ENCODE assay signal across 12 cellular contexts in the genomic region with DNA sequence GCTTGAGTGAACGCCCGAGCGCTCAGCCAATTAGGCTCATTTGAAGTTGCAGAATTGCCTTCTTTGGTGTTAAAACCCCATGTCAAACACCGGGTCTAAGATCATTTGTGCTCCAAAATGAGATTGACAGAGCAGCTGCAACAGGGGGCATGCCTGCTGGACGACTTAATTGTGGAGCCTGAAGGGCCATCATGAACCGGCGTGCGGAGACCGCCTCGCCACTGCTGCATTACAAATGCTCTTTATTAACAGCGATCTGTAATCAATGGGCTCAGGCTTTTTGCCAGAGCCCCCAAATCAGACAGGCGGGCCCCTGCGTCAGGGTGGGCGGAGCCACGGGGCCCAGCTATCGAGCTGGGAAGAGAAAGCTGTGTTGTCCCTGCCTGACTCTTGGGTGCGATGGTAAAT.
A peak's percentile ranks its signal among the peaks of the same experiment; 100 is the strongest.
DNase-seq lines count a peak whose midpoint lies in the region; ATAC-seq, FAIRE-seq and TF ChIP-seq lines count a peak whose summit lies in the region.
"Had no signal": no experiment of that assay in that cellular context is flagged by ENCODE, and none has a peak within 500 bp of the region (broad histone marks: within the 10 kb centered on the region; RNA-seq: fewer than 3 reads in every experiment).

No MANE protein-coding gene starts in this region.

- WGBS in heart right ventricle, 2 donors: 5% methylated on average over 17 of the region's 17 CpGs
- 7% methylated on average over 16 to 17 of the region's 17 CpGs for WGBS in lower leg skin, 2 donors

- DNase-seq in left ventricle myocardium superior (peak; percentile 14), heart right ventricle (no peak), bronchial epithelial cell (ENCODE audit: low read depth) (no peak), medulla oblongata (ENCODE audit: extremely low spot score) (peak; percentile 3), left lobe of liver (ENCODE audit: low spot score) (no peak), lower leg skin (ENCODE audit: low spot score in 2 of 2) (no peak), GM20000 (ENCODE audit: low spot score) (no peak), osteocyte (ENCODE audit: extremely low spot score, unreplicated experiment) (no peak)
- DNase-seq: NCI-H2171, occipital lobe had no signal

- no peak for TF ChIP-seq CTCF in heart right ventricle (IDR thresholded peaks at IDR 0.05)
- TF ChIP-seq CTCF in bronchial epithelial cell (IDR thresholded peaks at IDR 0.05; ENCODE audit: insufficient read depth, low read length, severe bottlenecking): no peak
- no peak for TF ChIP-seq CTCF in lower leg skin (IDR thresholded peaks at IDR 0.05)
- no peak for TF ChIP-seq CTCF in GM20000 (IDR thresholded peaks at IDR 0.05; ENCODE audit: extremely low read depth, missing control alignments)
- TF ChIP-seq CTCF in osteocyte (IDR thresholded peaks at IDR 0.05): no peak

- ATAC-seq in left ventricle myocardium superior (no peak), heart right ventricle (no peak), left lobe of liver (no peak)
- ATAC-seq: activated T-helper 17 cell treated with anti-CD3 and anti-CD28 coated beads, Interleukin-2, amount 50 U/mL, for 72 hours had no signal

- no peaks in the 10 kb centered on the region for H3K27me3 Mint-ChIP-seq in osteocyte (ENCODE audit: unreplicated experiment)

- peaks cover 4% of the 10 kb centered on the region for H3K9me3 Mint-ChIP-seq in osteocyte (ENCODE audit: unreplicated experiment)
- H3K9me3 Mint-ChIP-seq: activated T-helper 17 cell treated with anti-CD3 and anti-CD28 coated beads, Interleukin-2, amount 50 U/mL, for 72 hours had no signal

- TF ChIP-seq POLR2A in lower leg skin (IDR thresholded peaks at IDR 0.05): no peak

- H3K27me3 ChIP-seq in heart right ventricle: peaks cover 0 to 29% (median 8%) of the 10 kb centered on the region in 7 donors
- no peaks in the 10 kb centered on the region for H3K27me3 ChIP-seq in bronchial epithelial cell (ENCODE audit: control insufficient read depth, insufficient read depth, low read length)

- H3K36me3 ChIP-seq in heart right ventricle (no peaks in the 10 kb centered on the region), bronchial epithelial cell (ENCODE audit: control insufficient read depth, insufficient read depth, low read length) (no peaks in the 10 kb centered on the region)

- no peak overlapping the region for H3K4me3 Mint-ChIP-seq in osteocyte (ENCODE audit: unreplicated experiment)
- H3K4me3 Mint-ChIP-seq: activated T-helper 17 cell treated with anti-CD3 and anti-CD28 coated beads, Interleukin-2, amount 50 U/mL, for 72 hours had no signal

- intact Hi-C loops in left ventricle myocardium superior (cut with micrococcal nuclease): no loop called here
- intact Hi-C loops in heart right ventricle (cut with DNase I): no loop called here
- intact Hi-C loops in lower leg skin (cut with DNase I; ENCODE audit: low total_unique reads): no loop called here

- no peak overlapping the region for H3K27ac Mint-ChIP-seq in osteocyte (ENCODE audit: unreplicated experiment)
- H3K27ac Mint-ChIP-seq: activated T-helper 17 cell treated with anti-CD3 and anti-CD28 coated beads, Interleukin-2, amount 50 U/mL, for 72 hours had no signal

- no peak for FAIRE-seq in bronchial epithelial cell (lab: Jason Lieb, UNC)
- FAIRE-seq: GM12891 had no signal

- peaks cover 0 to 3% (median 0%) of the 10 kb centered on the region in 9 donors for H3K4me1 ChIP-seq in heart right ventricle

- peaks cover 22% of the 10 kb centered on the region for H3K4me1 Mint-ChIP-seq in osteocyte (ENCODE audit: unreplicated experiment)
- H3K4me1 Mint-ChIP-seq: activated T-helper 17 cell treated with anti-CD3 and anti-CD28 coated beads, Interleukin-2, amount 50 U/mL, for 72 hours had no signal

- H3K36me3 Mint-ChIP-seq in osteocyte (ENCODE audit: unreplicated experiment): peaks cover 5% of the 10 kb centered on the region

- no peak overlapping the region for H3K27ac ChIP-seq in heart right ventricle

- peak overlapping the region in 5 of 10 donors; percentile 10 to 34 (median 28) for H3K4me3 ChIP-seq in heart right ventricle
- H3K4me3 ChIP-seq in bronchial epithelial cell (ENCODE audit: low read depth, low read length): peak overlapping the region; percentile 2
- H3K4me3 ChIP-seq in lower leg skin (ENCODE audit: low read depth, poor library complexity, severe bottlenecking): no peak overlapping the region

- H3K9me3 ChIP-seq in heart right ventricle: no peaks in the 10 kb centered on the region

Comparison
In these comparisons a context has a peak if more than half of its experiments do, and no peak if none do; other contexts are left out.
1. DNase-seq: peak in left ventricle myocardium superior (single experiment) and medulla oblongata (single experiment); none in heart right ventricle (0 of 2), bronchial epithelial cell (single experiment), left lobe of liver (single experiment), lower leg skin (0 of 2), GM20000 (single experiment) and osteocyte (single experiment).